ENCODE assay signal across 9 cellular contexts in the genomic region with DNA sequence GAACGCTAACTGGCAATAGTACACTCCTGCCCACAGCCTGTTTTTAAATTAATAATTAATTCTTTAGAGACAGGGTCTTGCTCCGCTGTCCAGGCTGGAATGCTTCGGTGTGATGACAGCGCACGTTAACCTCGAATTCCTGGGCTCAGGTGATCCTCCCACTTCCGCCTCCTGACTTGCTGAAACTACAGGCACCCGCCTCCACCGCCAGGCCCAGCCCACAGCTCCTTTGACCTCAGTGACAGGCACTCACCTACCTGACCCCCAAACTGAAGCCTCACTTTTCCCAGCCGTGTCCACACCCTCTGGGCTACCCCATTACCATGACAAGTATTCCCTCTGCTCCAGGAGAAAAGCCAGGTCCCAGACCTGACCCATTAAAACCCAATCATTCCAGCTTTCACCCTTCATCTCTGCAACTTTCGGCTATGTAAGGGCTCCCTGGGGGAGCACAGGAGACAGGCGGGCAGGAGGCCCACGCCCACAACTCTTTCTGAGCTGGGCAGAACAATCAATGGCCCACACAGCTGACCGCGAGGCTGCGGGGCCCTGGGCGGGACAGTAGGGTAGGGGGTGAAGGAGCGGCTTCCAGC. TPM values are rescaled to one million over a fixed set of nuclear protein-coding genes. Genes with fewer than 3 reads are reported as not detected.
DNase-seq lines count a peak whose midpoint lies in the region; ATAC-seq and TF ChIP-seq lines count a peak whose summit lies in the region.
"Had no signal": no experiment of that assay in that cellular context is flagged by ENCODE, and none has a peak within 500 bp of the region (broad histone marks: within the 10 kb centered on the region; RNA-seq: fewer than 3 reads in every experiment).

No MANE protein-coding gene starts in this region.

- no peak for DNase-seq in activated CD4-positive, alpha-beta T cell treated with anti-CD3 and anti-CD28 coated beads, Interleukin-2, amount 10 ng/mL, durations not matched to agents 7 days and 5 days
- DNase-seq in activated CD4-positive, alpha-beta T cell treated with anti-CD3 and anti-CD28 coated beads for 4 hours, result no peak
- DNase-seq in activated naive CD4-positive, alpha-beta T cell treated with anti-CD3 and anti-CD28 coated beads, Interleukin-2, amount 50 U/mL, for 72 hours (ENCODE audit: low spot score in 2 of 2), result no peak
- DNase-seq in left lobe of liver (ENCODE audit: low spot score) (peak; percentile 85), testis (no peak), SHP77 treated with DMSO at 0.1 percent for 48 hours (lab: John Stamatoyannopoulos, UW) (no peak)
- no peak for DNase-seq in activated CD4-positive, CD25-positive, alpha-beta regulatory T cell (lab: John Stamatoyannopoulos, UW)

- peak overlapping the region; percentile 91 for H3K4me3 Mint-ChIP-seq in activated CD4-positive, alpha-beta T cell treated with anti-CD3 and anti-CD28 coated beads, Interleukin-2, amount 10 ng/mL, durations not matched to agents 7 days and 5 days

- H3K27me3 ChIP-seq in testis, result no peaks in the 10 kb centered on the region

- peaks cover 20% of the 10 kb centered on the region for H3K27me3 Mint-ChIP-seq in activated CD4-positive, alpha-beta T cell treated with anti-CD3 and anti-CD28 coated beads, Interleukin-2, amount 10 ng/mL, durations not matched to agents 7 days and 5 days

- H3K27ac Mint-ChIP-seq in activated CD4-positive, alpha-beta T cell treated with anti-CD3 and anti-CD28 coated beads, Interleukin-2, amount 10 ng/mL, durations not matched to agents 7 days and 5 days, result peak overlapping the region; percentile 54
- peak overlapping the region; percentile 50 to 68 for H3K27ac Mint-ChIP-seq in activated naive CD4-positive, alpha-beta T cell treated with anti-CD3 and anti-CD28 coated beads, Interleukin-2, amount 50 U/mL, for 72 hours

- POLR2A ChIA-PET in activated CD4-positive, alpha-beta T cell treated with anti-CD3 and anti-CD28 coated beads, Interleukin-2, amount 10 ng/mL, durations not matched to agents 7 days and 5 days (lab: Charles Lee), result interaction anchor here (0.6 kb wide), 1 partner anchor 13 kb away, joined by 3 read pairs; no protein-coding TSS in a partner anchor

- H3K9me3 Mint-ChIP-seq in activated CD4-positive, alpha-beta T cell treated with anti-CD3 and anti-CD28 coated beads, Interleukin-2, amount 10 ng/mL, durations not matched to agents 7 days and 5 days, result no peaks in the 10 kb centered on the region
- H3K9me3 Mint-ChIP-seq in activated naive CD4-positive, alpha-beta T cell treated with anti-CD3 and anti-CD28 coated beads, Interleukin-2, amount 50 U/mL, for 72 hours, result no peaks in the 10 kb centered on the region

- CTCF ChIA-PET in activated CD4-positive, alpha-beta T cell treated with anti-CD3 and anti-CD28 coated beads, Interleukin-2, amount 10 ng/mL, durations not matched to agents 7 days and 5 days (lab: Charles Lee), result interaction anchor here (0.9 to 1.9 kb wide), 2 partner anchors 41 to 164 kb away, joined by 4 to 5 read pairs; no protein-coding TSS in a partner anchor

- peak overlapping the region; percentile 67 to 69 for H3K4me3 ChIP-seq in testis

- peaks cover 6% of the 10 kb centered on the region for H3K36me3 Mint-ChIP-seq in activated CD4-positive, alpha-beta T cell treated with anti-CD3 and anti-CD28 coated beads, Interleukin-2, amount 10 ng/mL, durations not matched to agents 7 days and 5 days (ENCODE audit: low read depth)
- no peaks in the 10 kb centered on the region for H3K36me3 Mint-ChIP-seq in activated naive CD4-positive, alpha-beta T cell treated with anti-CD3 and anti-CD28 coated beads, Interleukin-2, amount 50 U/mL, for 72 hours

- peaks cover 5% of the 10 kb centered on the region for H3K4me1 ChIP-seq in testis

- no peaks in the 10 kb centered on the region for H3K36me3 ChIP-seq in testis (ENCODE audit: low read depth, missing control alignments)

- intact Hi-C loops in testis (cut with DNase I; ENCODE audit: low total_unique reads), result loop anchor here (10.0 kb wide), 1 partner anchor 165 kb away; no protein-coding TSS in a partner anchor

- no peak for TF ChIP-seq POLR2A in testis (IDR thresholded peaks at IDR 0.05)

- no peak overlapping the region for H3K27ac ChIP-seq in testis

- peaks cover 18% of the 10 kb centered on the region for H3K4me1 Mint-ChIP-seq in activated CD4-positive, alpha-beta T cell treated with anti-CD3 and anti-CD28 coated beads, Interleukin-2, amount 10 ng/mL, durations not matched to agents 7 days and 5 days

- no peak for ATAC-seq in activated naive CD4-positive, alpha-beta T cell treated with anti-CD3 and anti-CD28 coated beads, Interleukin-2, amount 50 U/mL, for 72 hours
- ATAC-seq in left lobe of liver, result peak; percentile 58
- no peak for ATAC-seq in HG02798 (IDR thresholded peaks at IDR 0.05; ENCODE audit: poor library complexity, unreplicated experiment)

- no peak for TF ChIP-seq CTCF in testis (IDR thresholded peaks at IDR 0.05)

- WGBS in testis, 2 donors, result 77 to 78% methylated on average over 10 to 18 of the region's 18 CpGs

- H3K9me3 ChIP-seq in testis, result no peaks in the 10 kb centered on the region

RNA-seq across cellular contexts. Expression of gene LMNTD2, which starts 0.7 kb away (rescaled TPM):
- total RNA-seq in activated CD4-positive, alpha-beta T cell treated with anti-CD3 and anti-CD28 coated beads, Interleukin-2, amount 10 ng/mL, durations not matched to agents 7 days and 5 days, result 1 to 10 TPM; 3.4 to 4.8 TPM
- total RNA-seq in activated naive CD4-positive, alpha-beta T cell treated with anti-CD3 and anti-CD28 coated beads, Interleukin-2, amount 50 U/mL, for 72 hours, result 1 to 10 TPM; 5.1 to 5.8 TPM
- 13.4 TPM for total RNA-seq in left lobe of liver
- 10 to 100 TPM; 29.2 to 59.9 TPM for total RNA-seq in testis
- 26.1 TPM for polyA plus RNA-seq in testis (ENCODE audit: insufficient read depth, low read depth, low replicate concordance)

RNA-seq across cellular contexts. Expression of gene RASSF7, which starts 1.0 kb away (rescaled TPM):
- 10 to 100 TPM; 30.7 to 38.1 TPM for total RNA-seq in activated CD4-positive, alpha-beta T cell treated with anti-CD3 and anti-CD28 coated beads, Interleukin-2, amount 10 ng/mL, durations not matched to agents 7 days and 5 days
- 10 to 100 TPM; 13.3 to 17.5 TPM for total RNA-seq in activated naive CD4-positive, alpha-beta T cell treated with anti-CD3 and anti-CD28 coated beads, Interleukin-2, amount 50 U/mL, for 72 hours
- total RNA-seq in left lobe of liver (36.6 TPM), testis (10 to 100 TPM; 22.0 to 35.7 TPM)
- polyA plus RNA-seq in testis (ENCODE audit: insufficient read depth, low read depth, low replicate concordance), result 13.2 TPM

RNA-seq across cellular contexts. Expression of gene PHRF1, which starts 16.5 kb away (rescaled TPM):
- total RNA-seq in activated CD4-positive, alpha-beta T cell treated with anti-CD3 and anti-CD28 coated beads, Interleukin-2, amount 10 ng/mL, durations not matched to agents 7 days and 5 days, result 10 to 100 TPM; 46.8 to 48.6 TPM
- 10 to 100 TPM; 37.3 to 47.1 TPM for total RNA-seq in activated naive CD4-positive, alpha-beta T cell treated with anti-CD3 and anti-CD28 coated beads, Interleukin-2, amount 50 U/mL, for 72 hours
- total RNA-seq in left lobe of liver (25.4 TPM), testis (10 to 100 TPM; 62.9 to 74.4 TPM)
- 30.2 TPM for polyA plus RNA-seq in testis (ENCODE audit: insufficient read depth, low read depth, low replicate concordance)

RNA-seq across cellular contexts. Expression of gene LRRC56, which starts 22.5 kb away (rescaled TPM):
- 1 to 10 TPM; 2.0 to 2.1 TPM for total RNA-seq in activated CD4-positive, alpha-beta T cell treated with anti-CD3 and anti-CD28 coated beads, Interleukin-2, amount 10 ng/mL, durations not matched to agents 7 days and 5 days
- 1 to 10 TPM; 1.7 to 2.8 TPM for total RNA-seq in activated naive CD4-positive, alpha-beta T cell treated with anti-CD3 and anti-CD28 coated beads, Interleukin-2, amount 50 U/mL, for 72 hours
- total RNA-seq in left lobe of liver (0.93 TPM), testis (10 to 100 TPM; 11.6 to 22.2 TPM)
- 23.5 TPM for polyA plus RNA-seq in testis (ENCODE audit: insufficient read depth, low read depth, low replicate concordance)
- total RNA-seq: HT1080 had no signal

RNA-seq across cellular contexts. Expression of gene HRAS, which starts 24.4 kb away (rescaled TPM):
- 10 to 100 TPM; 51.7 to 63.5 TPM for total RNA-seq in activated CD4-positive, alpha-beta T cell treated with anti-CD3 and anti-CD28 coated beads, Interleukin-2, amount 10 ng/mL, durations not matched to agents 7 days and 5 days
- 10 to 100 TPM; 29.9 to 38.6 TPM for total RNA-seq in activated naive CD4-positive, alpha-beta T cell treated with anti-CD3 and anti-CD28 coated beads, Interleukin-2, amount 50 U/mL, for 72 hours
- total RNA-seq in left lobe of liver (12.9 TPM), testis (10 to 100 TPM; 35.1 to 49.7 TPM)
- 31.4 TPM for polyA plus RNA-seq in testis (ENCODE audit: insufficient read depth, low read depth, low replicate concordance)
